In the genomic region with DNA sequence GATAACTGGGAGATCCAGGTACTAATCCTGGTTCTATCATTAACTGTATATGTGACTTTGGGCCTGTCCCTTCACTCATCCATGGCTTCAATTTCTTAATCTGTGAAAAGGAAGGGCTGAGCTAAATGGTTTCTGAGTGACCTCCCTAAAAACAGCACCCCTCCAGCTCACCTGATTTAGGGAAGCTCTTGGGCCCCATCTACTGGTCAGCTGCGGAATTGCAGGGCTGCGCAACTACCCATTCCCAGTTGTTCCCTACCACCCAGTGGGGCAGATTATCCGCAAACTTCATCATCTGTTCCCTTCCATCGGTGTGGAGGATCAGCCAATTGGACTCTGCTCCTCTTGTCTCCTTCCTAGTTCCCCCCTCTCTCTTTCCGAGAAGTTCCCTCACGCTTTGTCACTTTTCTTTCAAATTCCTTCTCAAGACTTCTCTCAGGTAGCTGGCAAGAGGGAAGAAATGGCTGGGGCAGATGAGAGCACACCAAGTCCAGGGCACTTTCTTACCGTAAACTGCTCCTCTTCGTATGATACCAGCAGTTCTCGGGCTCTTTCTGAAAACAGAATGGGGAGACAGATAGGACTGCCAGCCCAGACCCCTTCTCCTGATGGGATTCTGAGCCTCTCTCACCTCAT, we compare ENCODE assay signal across 7 cellular contexts. TPM values are rescaled to one million over a fixed set of nuclear protein-coding genes. Genes with fewer than 3 reads are reported as not detected.
DNase-seq lines count a peak whose midpoint lies in the region; ATAC-seq and TF ChIP-seq lines count a peak whose summit lies in the region.

No MANE protein-coding gene starts in this region.

- WGBS in gastroesophageal sphincter (ENCODE audit: low coverage in 1 of 2), 2 donors: 38 to 83% methylated on average over 4 of the region's 9 CpGs

- no peaks in the 10 kb centered on the region for H3K4me1 ChIP-seq in HAP-1
- peaks cover 0 to 16% (median 3%) of the 10 kb centered on the region in 3 donors for H3K4me1 ChIP-seq in gastroesophageal sphincter

- no peak overlapping the region for H3K4me3 ChIP-seq in GM06990 (replicated peaks; ENCODE audit: low read depth, low read length)
- H3K4me3 ChIP-seq in HAP-1: no peak overlapping the region
- H3K4me3 ChIP-seq in gastroesophageal sphincter: no peak overlapping the region

- TF ChIP-seq CTCF in GM06990 (IDR thresholded peaks at IDR 0.05; ENCODE audit: insufficient read depth, low read length, poor library complexity, severe bottlenecking) (peak; percentile 100), gastroesophageal sphincter (IDR thresholded peaks at IDR 0.05) (peak; percentile 57 to 97 (median 74))

- peak; percentile 63 to 64 for ATAC-seq in activated T-cell treated with anti-CD3 and anti-CD28 coated beads, Interleukin-2, amount 50 U/mL, for 4 hours
- no peak for ATAC-seq in gastroesophageal sphincter

- no peaks in the 10 kb centered on the region for H3K27me3 Mint-ChIP-seq in activated T-cell treated with anti-CD3 and anti-CD28 coated beads, Interleukin-2, amount 50 U/mL, for 4 hours (ENCODE audit: low read depth)

- peaks cover 11% of the 10 kb centered on the region for H3K4me1 Mint-ChIP-seq in activated T-cell treated with anti-CD3 and anti-CD28 coated beads, Interleukin-2, amount 50 U/mL, for 4 hours (ENCODE audit: low read depth)

- H3K36me3 Mint-ChIP-seq in activated T-cell treated with anti-CD3 and anti-CD28 coated beads, Interleukin-2, amount 50 U/mL, for 4 hours (ENCODE audit: insufficient read depth): peaks cover 21% of the 10 kb centered on the region

- DNase-seq in GM06990 (ENCODE audit: extremely low read depth, insufficient read length) (no peak), HAP-1 (ENCODE audit: low spot score in 2 of 2) (peak; percentile 25 to 80), NOMO-1 (lab: John Stamatoyannopoulos, UW; ENCODE audit: unreplicated experiment in 2 of 2) (peak; percentile 9 to 29), retina (peak; percentile 50), putamen (ENCODE audit: low spot score) (no peak)
- peak; percentile 63 for DNase-seq in activated T-cell treated with anti-CD3 and anti-CD28 coated beads, Interleukin-2, amount 50 U/mL, for 4 hours

- no peaks in the 10 kb centered on the region for H3K9me3 Mint-ChIP-seq in activated T-cell treated with anti-CD3 and anti-CD28 coated beads, Interleukin-2, amount 50 U/mL, for 4 hours

- no peak overlapping the region for H3K27ac ChIP-seq in gastroesophageal sphincter

- no peaks in the 10 kb centered on the region for H3K27me3 ChIP-seq in GM06990 (replicated peaks; ENCODE audit: control insufficient read depth, insufficient read depth, low read length)
- no peaks in the 10 kb centered on the region for H3K27me3 ChIP-seq in HAP-1 (ENCODE audit: low read depth)
- H3K27me3 ChIP-seq in gastroesophageal sphincter: no peaks in the 10 kb centered on the region

- H3K9me3 ChIP-seq in HAP-1: no peaks in the 10 kb centered on the region
- no peaks in the 10 kb centered on the region for H3K9me3 ChIP-seq in gastroesophageal sphincter

- TF ChIP-seq EP300 in gastroesophageal sphincter (IDR thresholded peaks at IDR 0.05): no peak

- in situ Hi-C loops in HAP-1 (cut with MboI; ENCODE audit: low sequenced_read_pairs): no loop called here

- H3K4me3 Mint-ChIP-seq in activated T-cell treated with anti-CD3 and anti-CD28 coated beads, Interleukin-2, amount 50 U/mL, for 4 hours: no peak overlapping the region

- no peak for TF ChIP-seq POLR2A in gastroesophageal sphincter (IDR thresholded peaks at IDR 0.05)

- H3K36me3 ChIP-seq in GM06990 (ENCODE audit: control insufficient read depth, insufficient read depth, low read length) (peaks cover 2% of the 10 kb centered on the region), HAP-1 (replicated peaks) (peaks cover 72% of the 10 kb centered on the region), gastroesophageal sphincter (peaks cover 0 to 81% of the 10 kb centered on the region in 2 donors)

RNA-seq across cellular contexts. Expression of gene LAS1L, which starts 5.8 kb away (rescaled TPM):
- 10 to 100 TPM; 86.9 to 88.4 (median 87.6) TPM for total RNA-seq in activated T-cell treated with anti-CD3 and anti-CD28 coated beads, Interleukin-2, amount 50 U/mL, for 4 hours
- total RNA-seq in gastroesophageal sphincter: 10 to 100 TPM; 21.3 to 30.3 (median 21.9) TPM

Comparison
In these comparisons a context has a peak if more than half of its experiments do, and no peak if none do; other contexts are left out.
1. DNase-seq: peak in HAP-1 (2 of 2), NOMO-1 (2 of 2), activated T-cell treated with anti-CD3 and anti-CD28 coated beads, Interleukin-2, amount 50 U/mL, for 4 hours (single experiment) and retina (single experiment); none in GM06990 (single experiment) and putamen (single experiment).